Comparison of ENCODE assay signal across 24 cellular contexts in the genomic region with DNA sequence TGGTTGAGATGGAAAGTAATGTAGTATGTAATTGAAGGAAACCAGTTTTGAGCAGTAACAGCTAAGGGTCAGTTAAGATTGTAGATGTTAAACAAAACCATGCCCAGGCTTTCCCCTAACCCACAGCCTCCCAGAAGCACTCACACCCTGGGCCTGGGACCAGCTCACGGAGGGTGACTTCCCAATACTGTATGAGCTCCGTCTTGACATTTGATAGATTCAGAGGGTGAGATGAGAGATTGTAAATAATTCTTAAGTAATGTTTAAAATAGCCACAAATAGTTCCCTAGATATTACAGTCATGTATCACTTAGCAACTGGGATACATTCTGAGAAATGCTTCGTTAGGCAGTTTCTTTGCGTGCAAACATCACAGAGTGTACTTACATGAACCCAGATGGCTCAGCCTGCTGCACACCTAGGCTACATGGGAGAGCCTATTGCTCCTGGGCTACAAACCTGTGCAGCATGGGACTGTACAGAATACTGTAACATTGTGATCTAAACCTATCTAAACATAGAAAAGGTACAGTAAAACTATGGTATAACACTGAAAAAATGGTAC.
"Had no signal": no experiment of that assay in that cellular context is flagged by ENCODE, and none has a peak within 500 bp of the region (broad histone marks: within the 10 kb centered on the region; RNA-seq: fewer than 3 reads in every experiment).

No MANE protein-coding gene starts in this region.

- DNase-seq: activated CD4-positive, alpha-beta T cell treated with anti-CD3 and anti-CD28 coated beads for 48 hours; activated CD4-positive, alpha-beta T cell treated with anti-CD3 and anti-CD28 coated beads, Interleukin-2, amount 50 U/mL, for 4 hours; activated CD8-positive, alpha-beta memory T cell treated with anti-CD3 and anti-CD28 coated beads, Interleukin-2, amount 50 U/mL, for 48 hours; activated CD8-positive, alpha-beta T cell treated with anti-CD3 and anti-CD28 coated beads, Interleukin-2, amount 10 ng/mL, durations not matched to agents 7 days and 5 days; activated naive CD4-positive, alpha-beta T cell treated with anti-CD3 and anti-CD28 coated beads, Interleukin-2, amount 50 U/mL, for 16 hours; activated naive CD8-positive, alpha-beta T cell treated with anti-CD3 and anti-CD28 coated beads, Interleukin-2, amount 10 ng/mL, durations not matched to agents 7 days and 5 days; activated T-cell treated with anti-CD3 and anti-CD28 coated beads, Interleukin-2, amount 50 U/mL, for 1 hour; adrenal gland; anterior cingulate cortex; caudate nucleus; MM.1S; NCI-H1105; NCI-H1436; NCI-H1694 treated with DMSO at 0.1 percent for 48 hours; NCI-H2029 treated with DMSO at 0.1 percent for 48 hours; NCI-H226; NCI-H526 treated with DMSO at 0.1 percent for 48 hours; Peyer's patch; Right ventricle myocardium superior; SJCRH30; SK-N-SH; T-helper 1 cell had no signal

- H3K4me2 ChIP-seq: SK-N-SH had no signal

- H3K9me3 ChIP-seq: adrenal gland, Peyer's patch, SJCRH30, SK-N-SH had no signal

- ATAC-seq: activated CD4-positive, CD25-positive, alpha-beta regulatory T cell treated with anti-CD3 and anti-CD28 coated beads, Interleukin-2, amount 50 U/mL, for 24 hours; activated CD8-positive, alpha-beta T cell treated with anti-CD3 and anti-CD28 coated beads, Interleukin-2, amount 10 ng/mL, durations not matched to agents 7 days and 5 days had no signal

- H3K4me3 ChIP-seq: adrenal gland, Peyer's patch, SJCRH30 had no signal

- H3K4me1 ChIP-seq: adrenal gland, Peyer's patch had no signal

- H3K36me3 ChIP-seq: adrenal gland, Peyer's patch, SJCRH30 had no signal

- H3K27ac ChIP-seq: adrenal gland, Peyer's patch, RWPE1, SJCRH30 had no signal

- H3K27me3 ChIP-seq: adrenal gland, Peyer's patch, SJCRH30 had no signal

- H3K9ac ChIP-seq: SK-N-SH had no signal
